1 cellular context compared by ENCODE assay signal in the genomic region with DNA sequence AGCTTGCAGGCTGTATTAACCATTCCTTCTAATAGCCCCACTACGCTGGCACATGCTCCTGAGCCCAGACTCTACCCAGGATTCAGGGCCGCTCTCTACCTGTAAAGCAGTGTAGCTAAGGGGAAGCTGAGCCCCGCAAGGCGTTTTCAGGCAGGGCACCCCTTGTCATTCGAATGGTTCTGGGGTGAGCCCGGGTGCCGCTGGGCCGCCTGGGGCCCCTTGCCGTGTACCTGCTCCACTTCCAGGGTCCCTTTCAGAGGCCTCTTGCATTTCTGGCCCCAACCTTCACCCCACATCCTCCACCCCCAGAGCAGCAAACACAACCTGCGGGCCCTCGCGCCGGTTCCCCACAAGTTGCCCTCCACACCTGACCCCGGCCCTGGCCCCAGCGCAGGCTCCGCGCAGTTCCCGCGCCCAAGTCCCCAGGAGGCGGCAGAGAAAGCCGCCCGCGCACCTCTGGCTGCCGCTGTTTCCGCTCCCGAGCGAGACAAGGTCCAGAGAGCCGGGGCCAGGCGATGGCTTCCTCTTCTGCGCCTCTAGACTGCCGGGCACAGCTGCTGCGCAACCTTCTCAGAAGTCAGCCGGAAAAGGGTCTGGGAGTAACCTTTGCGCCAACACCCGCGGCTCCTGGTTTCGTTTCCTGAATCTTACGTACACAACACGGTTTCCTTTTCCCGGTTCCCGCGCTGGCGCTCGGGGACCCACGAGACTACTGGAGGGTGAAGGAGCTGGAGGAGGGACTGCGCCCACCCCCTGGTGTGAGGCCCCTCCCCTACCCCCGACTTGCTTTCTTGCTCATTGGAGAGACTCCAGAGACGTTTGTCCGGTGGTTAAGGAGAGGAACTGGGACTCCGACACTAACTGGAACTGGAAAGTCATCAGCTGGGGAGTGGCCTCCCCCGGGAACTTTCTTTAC.
TF ChIP-seq lines count a peak whose summit lies in the region.

Gene PLSCR1 (minus strand): TSS at position 595 of the 916 bp plus-strand sequence. CDS start 8,055 bp downstream, outside the sequence.

TF ChIP-seq in K562, 482 proteins besides CTCF, POLR2A, EP300 and RAD21 (continued from another document and continues in another):
- TF ChIP-seq CBX5 (IDR thresholded peaks at IDR 0.05; ENCODE audit: borderline replicate concordance, low read depth), result 0 out of 2 replicates have a peak, but pooled peaks have one; percentile 15
- 0 out of 2 replicates have a peak, but pooled peaks have one; percentile 21 for TF ChIP-seq CEBPB (tag; IDR thresholded peaks at IDR 0.05)
- TF ChIP-seq ZBTB33 (CRISPR knock-in tag; IDR thresholded peaks at IDR 0.05), result no peak
- TF ChIP-seq ZC3H11A (IDR thresholded peaks at IDR 0.05; ENCODE audit: low read depth, low read length), result no peak
- TF ChIP-seq TBL1XR1 (IDR thresholded peaks at IDR 0.05; ENCODE audit: low read length in 2 of 2), result no peak
- TF ChIP-seq YY1 (IDR thresholded peaks at IDR 0.05; ENCODE audit: borderline replicate concordance in 1 of 3, control insufficient read depth in 1 of 3, extremely low read depth in 1 of 3, insufficient read depth in 3 of 3, insufficient read length in 1 of 3, insufficient replicate concordance in 2 of 3, low read depth in 1 of 3, low read length in 2 of 3), result peak in 1 of 3 experiments; percentile 47
- peak; percentile 74 for TF ChIP-seq POLR2B (IDR thresholded peaks at IDR 0.05; ENCODE audit: low read depth, partially characterized antibody)
- peak; percentile 43; the same call in 1 of the 2 replicates for TF ChIP-seq REST (CRISPR knock-in tag; IDR thresholded peaks at IDR 0.05; ENCODE audit: low read depth)
- peak; percentile 56; the same call in 1 of the 2 replicates for TF ChIP-seq RB1 (IDR thresholded peaks at IDR 0.05; ENCODE audit: low read depth)
- TF ChIP-seq TAF7 (tag; IDR thresholded peaks at IDR 0.05), result peak; percentile 5; the same call in 1 of the 2 replicates
- no peak for TF ChIP-seq NCOA4 (IDR thresholded peaks at IDR 0.05; ENCODE audit: partially characterized antibody)
- peak; percentile 38 for TF ChIP-seq SAP30 (IDR thresholded peaks at IDR 0.05; ENCODE audit: borderline replicate concordance, insufficient read depth, low read depth, low read length, poor library complexity, severe bottlenecking)
- TF ChIP-seq ZNF445 (CRISPR knock-in tag; IDR thresholded peaks at IDR 0.05; ENCODE audit: low read depth), result no peak
- no peak for TF ChIP-seq BMI1 (IDR thresholded peaks at IDR 0.05; ENCODE audit: low read length)
- no peak for TF ChIP-seq ZNF699 (CRISPR knock-in tag; IDR thresholded peaks at IDR 0.05; ENCODE audit: insufficient replicate concordance)
- TF ChIP-seq ZNF764 (CRISPR knock-in tag; IDR thresholded peaks at IDR 0.05; ENCODE audit: low read depth), result no peak
- TF ChIP-seq, protein P1, sequence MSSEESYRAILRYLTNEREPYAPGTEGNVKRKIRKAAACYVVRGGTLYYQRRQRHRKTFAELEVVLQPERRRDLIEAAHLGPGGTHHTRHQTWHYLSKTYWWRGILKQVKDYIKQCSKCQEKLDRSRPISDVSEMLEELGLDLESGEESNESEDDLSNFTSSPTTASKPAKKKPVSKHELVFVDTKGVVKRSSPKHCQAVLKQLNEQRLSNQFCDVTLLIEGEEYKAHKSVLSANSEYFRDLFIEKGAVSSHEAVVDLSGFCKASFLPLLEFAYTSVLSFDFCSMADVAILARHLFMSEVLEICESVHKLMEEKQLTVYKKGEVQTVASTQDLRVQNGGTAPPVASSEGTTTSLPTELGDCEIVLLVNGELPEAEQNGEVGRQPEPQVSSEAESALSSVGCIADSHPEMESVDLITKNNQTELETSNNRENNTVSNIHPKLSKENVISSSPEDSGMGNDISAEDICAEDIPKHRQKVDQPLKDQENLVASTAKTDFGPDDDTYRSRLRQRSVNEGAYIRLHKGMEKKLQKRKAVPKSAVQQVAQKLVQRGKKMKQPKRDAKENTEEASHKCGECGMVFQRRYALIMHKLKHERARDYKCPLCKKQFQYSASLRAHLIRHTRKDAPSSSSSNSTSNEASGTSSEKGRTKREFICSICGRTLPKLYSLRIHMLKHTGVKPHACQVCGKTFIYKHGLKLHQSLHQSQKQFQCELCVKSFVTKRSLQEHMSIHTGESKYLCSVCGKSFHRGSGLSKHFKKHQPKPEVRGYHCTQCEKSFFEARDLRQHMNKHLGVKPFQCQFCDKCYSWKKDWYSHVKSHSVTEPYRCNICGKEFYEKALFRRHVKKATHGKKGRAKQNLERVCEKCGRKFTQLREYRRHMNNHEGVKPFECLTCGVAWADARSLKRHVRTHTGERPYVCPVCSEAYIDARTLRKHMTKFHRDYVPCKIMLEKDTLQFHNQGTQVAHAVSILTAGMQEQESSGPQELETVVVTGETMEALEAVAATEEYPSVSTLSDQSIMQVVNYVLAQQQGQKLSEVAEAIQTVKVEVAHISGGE (CRISPR knock-in tag; IDR thresholded peaks at IDR 0.05), result peak in 1 of 3 experiments; percentile 88; a peak in 2 of 6 replicates
- no peak for TF ChIP-seq FOXM1 (IDR thresholded peaks at IDR 0.05; ENCODE audit: low read depth)
- no peak for TF ChIP-seq FOXM1 (CRISPR knock-in tag; IDR thresholded peaks at IDR 0.05; ENCODE audit: low read depth)
- 0 out of 2 replicates have a peak, but pooled peaks have one; percentile 28 for TF ChIP-seq ATF7 (IDR thresholded peaks at IDR 0.05)
- peak; percentile 31 for TF ChIP-seq NFE2 (IDR thresholded peaks at IDR 0.05; ENCODE audit: low read depth)
- TF ChIP-seq HMGN3 (IDR thresholded peaks at IDR 0.05; ENCODE audit: borderline replicate concordance, extremely low read depth, insufficient read length, low read depth, low read length), result no peak
- TF ChIP-seq ARID1B (IDR thresholded peaks at IDR 0.05), result no peak
- TF ChIP-seq, protein P2, sequence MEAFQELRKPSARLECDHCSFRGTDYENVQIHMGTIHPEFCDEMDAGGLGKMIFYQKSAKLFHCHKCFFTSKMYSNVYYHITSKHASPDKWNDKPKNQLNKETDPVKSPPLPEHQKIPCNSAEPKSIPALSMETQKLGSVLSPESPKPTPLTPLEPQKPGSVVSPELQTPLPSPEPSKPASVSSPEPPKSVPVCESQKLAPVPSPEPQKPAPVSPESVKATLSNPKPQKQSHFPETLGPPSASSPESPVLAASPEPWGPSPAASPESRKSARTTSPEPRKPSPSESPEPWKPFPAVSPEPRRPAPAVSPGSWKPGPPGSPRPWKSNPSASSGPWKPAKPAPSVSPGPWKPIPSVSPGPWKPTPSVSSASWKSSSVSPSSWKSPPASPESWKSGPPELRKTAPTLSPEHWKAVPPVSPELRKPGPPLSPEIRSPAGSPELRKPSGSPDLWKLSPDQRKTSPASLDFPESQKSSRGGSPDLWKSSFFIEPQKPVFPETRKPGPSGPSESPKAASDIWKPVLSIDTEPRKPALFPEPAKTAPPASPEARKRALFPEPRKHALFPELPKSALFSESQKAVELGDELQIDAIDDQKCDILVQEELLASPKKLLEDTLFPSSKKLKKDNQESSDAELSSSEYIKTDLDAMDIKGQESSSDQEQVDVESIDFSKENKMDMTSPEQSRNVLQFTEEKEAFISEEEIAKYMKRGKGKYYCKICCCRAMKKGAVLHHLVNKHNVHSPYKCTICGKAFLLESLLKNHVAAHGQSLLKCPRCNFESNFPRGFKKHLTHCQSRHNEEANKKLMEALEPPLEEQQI (IDR thresholded peaks at IDR 0.05), result no peak
- peak; percentile 69 for TF ChIP-seq TAF9B (IDR thresholded peaks at IDR 0.05; ENCODE audit: partially characterized antibody)
- peak; percentile 84 for TF ChIP-seq SPI1 (IDR thresholded peaks at IDR 0.05; ENCODE audit: borderline replicate concordance, low read depth, low read length)
- TF ChIP-seq DACH1 (IDR thresholded peaks at IDR 0.05; ENCODE audit: partially characterized antibody), result peak; percentile 9
